ENCODE assay signal across 8 cellular contexts in genomic region chr3:155871746-155872158, GRCh38. TPM values are rescaled to one million over a fixed set of nuclear protein-coding genes. Genes with fewer than 3 reads are reported as not detected.
DNase-seq lines count a peak whose midpoint lies in the region; ATAC-seq, FAIRE-seq and TF ChIP-seq lines count a peak whose summit lies in the region.

No MANE protein-coding gene starts in this region.

- H3K23ac ChIP-seq in H1 (ENCODE audit: insufficient read length), result no peak overlapping the region

- no peak overlapping the region for H2AK5ac ChIP-seq in H1 (ENCODE audit: low read depth, low read length)

- H3K4me3 ChIP-seq in CD8-positive, alpha-beta memory T cell (ENCODE audit: low read length), result peak overlapping the region; percentile 95
- H3K4me3 ChIP-seq in H1 (ENCODE audit: extremely low read depth in 1 of 4, insufficient read depth in 2 of 4, low read depth in 3 of 4, low read length in 4 of 4) (peak overlapping the region; percentile 77 to 97 (median 88)), neural progenitor cell (peak overlapping the region; percentile 97)

- H4K8ac ChIP-seq in H1 (ENCODE audit: extremely low read depth, insufficient read depth, low read length), result no peak overlapping the region

- peak; percentile 2 for ATAC-seq in GM21367 (IDR thresholded peaks at IDR 0.05; ENCODE audit: unreplicated experiment)

- TF ChIP-seq RAD21 in H1 (IDR thresholded peaks at IDR 0.05 in 1 of 2, conservative IDR thresholded peaks at IDR 0.05 in 1 of 2; ENCODE audit: low read depth in 2 of 2, low read length in 2 of 2), result no peak

- peak overlapping the region; percentile 25 for H4K91ac ChIP-seq in H1 (replicated peaks; ENCODE audit: insufficient read length, low read length)

- peaks cover 38 to 47% (median 41%) of the 10 kb centered on the region in 3 donors for H3K4me1 Mint-ChIP-seq in CD8-positive, alpha-beta memory T cell
- H3K4me1 Mint-ChIP-seq in neural progenitor cell, result peaks cover 21% of the 10 kb centered on the region

- peaks cover 31% of the 10 kb centered on the region for H3F3A ChIP-seq in neural progenitor cell (ENCODE audit: low read depth)

- H3K36me3 ChIP-seq in CD8-positive, alpha-beta memory T cell (ENCODE audit: insufficient read depth, low read length), result no peaks in the 10 kb centered on the region
- H3K36me3 ChIP-seq in H1 (ENCODE audit: control insufficient read depth in 2 of 4, insufficient read depth in 4 of 4, low read length in 3 of 4) (no peaks in the 10 kb centered on the region), neural progenitor cell (peaks cover 4% of the 10 kb centered on the region)

- H3K27ac ChIP-seq in CD8-positive, alpha-beta memory T cell (ENCODE audit: low read depth, low read length), result peak overlapping the region; percentile 88
- H3K27ac ChIP-seq in H1 (ENCODE audit: low read depth, low read length) (no peak overlapping the region), neural progenitor cell (no peak overlapping the region)

- peaks cover 2% of the 10 kb centered on the region; the same call in 1 of the 2 replicates for H3K79me1 ChIP-seq in H1 (ENCODE audit: low read depth, low read length)

- H2BK12ac ChIP-seq in H1 (ENCODE audit: low read depth, low read length), result no peak overlapping the region

- H3K14ac ChIP-seq in H1 (ENCODE audit: insufficient read length), result no peak overlapping the region

- peak overlapping the region; percentile 88 to 96 (median 94) for H3K4me3 Mint-ChIP-seq in CD8-positive, alpha-beta memory T cell
- H3K4me3 Mint-ChIP-seq in neural progenitor cell, result peak overlapping the region; percentile 99

- no peaks in the 10 kb centered on the region for H3K9me3 ChIP-seq in CD8-positive, alpha-beta memory T cell (ENCODE audit: low read length)
- H3K9me3 ChIP-seq in H1 (ENCODE audit: insufficient read depth in 2 of 2, low read depth in 1 of 2, low read length in 1 of 2) (no peaks in the 10 kb centered on the region), neural progenitor cell (ENCODE audit: low read depth) (no peaks in the 10 kb centered on the region)

- H2AFZ ChIP-seq in H1 (ENCODE audit: low read length), result no peak overlapping the region
- peak overlapping the region; percentile 69 for H2AFZ ChIP-seq in neural progenitor cell (replicated peaks)

- H3K4me2 ChIP-seq in H1 (ENCODE audit: insufficient read depth in 1 of 2, low read depth in 2 of 2, low read length in 2 of 2) (peak overlapping the region; percentile 77 to 83), neural progenitor cell (peak overlapping the region; percentile 93)

- H4K5ac ChIP-seq in H1 (ENCODE audit: insufficient read length, low read depth, low read length), result no peak overlapping the region

- H3K9me3 Mint-ChIP-seq in CD8-positive, alpha-beta memory T cell, result no peaks in the 10 kb centered on the region
- peaks cover 10% of the 10 kb centered on the region for H3K9me3 Mint-ChIP-seq in neural progenitor cell

- TF ChIP-seq EP300 in H1 (IDR thresholded peaks at IDR 0.05; ENCODE audit: borderline replicate concordance in 1 of 2, low read depth in 2 of 2, low read length in 2 of 2), result no peak

- no peak for FAIRE-seq in H1 (lab: Jason Lieb, UNC)

- H2BK5ac ChIP-seq in H1 (ENCODE audit: low read depth, low read length), result 0 out of 2 replicates have a peak overlapping the region, but pooled peaks have one; percentile 91

- H2BK20ac ChIP-seq in H1 (ENCODE audit: low read length), result no peak overlapping the region

- H3K9ac ChIP-seq in H1 (replicated peaks in 1 of 4; ENCODE audit: extremely low read depth in 1 of 4, low read depth in 3 of 4, low read length in 3 of 4) (peak overlapping the region; percentile 78 to 90 (median 83)), neural progenitor cell (peak overlapping the region; percentile 90)

- peaks cover 10 to 11% of the 10 kb centered on the region in 2 experiments for H4K20me1 ChIP-seq in H1 (replicated peaks in 1 of 2; ENCODE audit: control insufficient read depth in 1 of 2, insufficient read depth in 2 of 2, low read length in 2 of 2)
- peaks cover 51% of the 10 kb centered on the region for H4K20me1 ChIP-seq in neural progenitor cell (ENCODE audit: low read depth)

- peak overlapping the region; percentile 70 to 94 (median 89) for H3K27ac Mint-ChIP-seq in CD8-positive, alpha-beta memory T cell
- H3K27ac Mint-ChIP-seq in neural progenitor cell, result peak overlapping the region; percentile 99

- H2BK120ac ChIP-seq in H1 (replicated peaks; ENCODE audit: low read depth, low read length), result no peak overlapping the region

- H3K27me3 Mint-ChIP-seq in CD8-positive, alpha-beta memory T cell, result no peaks in the 10 kb centered on the region
- peaks cover 10% of the 10 kb centered on the region for H3K27me3 Mint-ChIP-seq in neural progenitor cell (ENCODE audit: insufficient read depth, low read depth)

- TF ChIP-seq CTCF in H1 (IDR thresholded peaks at IDR 0.05; ENCODE audit: control extremely low read depth in 1 of 3, insufficient read depth in 1 of 3, low read depth in 1 of 3, low read length in 3 of 3) (no peak), neural progenitor cell (IDR thresholded peaks at IDR 0.05) (no peak)

- H3K36me3 Mint-ChIP-seq in CD8-positive, alpha-beta memory T cell, result peaks cover 0 to 6% (median 0%) of the 10 kb centered on the region in 3 donors
- peaks cover 24% of the 10 kb centered on the region for H3K36me3 Mint-ChIP-seq in neural progenitor cell

- WGBS in H1 (ENCODE audit: extremely low coverage in 1 of 2, insufficient coverage in 1 of 2, insufficient read length in 1 of 2, insufficient replicate concordance in 2 of 2, low coverage in 1 of 2, low lambda C conversion rate in 2 of 2, missing lambda C conversion rate in 1 of 2), 2 experiments, result 2% methylated on average over 19 of the region's 19 CpGs; no CpG with 5 or more reads in 1 of the 2 experiments

- CTCF ChIA-PET in CD8-positive, alpha-beta memory T cell (lab: Charles Lee), result interaction anchor here (0.9 to 4.3 kb wide), 4 partner anchors 13 to 66 kb away, joined by 3 to 40 read pairs (median 4); partner anchors contain the start of genes C3orf33 and SLC33A1
- CTCF ChIA-PET in H1 (lab: Charles Lee; ENCODE audit: partially characterized antibody), result interaction anchor here (0.7 to 3.1 kb wide), 5 partner anchors 14 to 212 kb away, joined by 3 to 17 read pairs (median 3); partner anchors contain the start of gene C3orf33

- 0 out of 2 replicates have a peak overlapping the region, but pooled peaks have one; percentile 62 for H3K18ac ChIP-seq in H1 (ENCODE audit: extremely low read depth, low read length)

- H3K79me2 ChIP-seq in H1 (ENCODE audit: control insufficient read depth in 1 of 2, insufficient read depth in 2 of 2, low read length in 2 of 2), result peaks cover 22 to 57% of the 10 kb centered on the region in 2 experiments
- peaks cover 62% of the 10 kb centered on the region for H3K79me2 ChIP-seq in neural progenitor cell (ENCODE audit: low read depth)

- POLR2A ChIA-PET in CD8-positive, alpha-beta memory T cell (lab: Charles Lee), result interaction anchor here (1.5 to 2.9 kb wide), 3 partner anchors 9 to 66 kb away, joined by 5 to 24 read pairs (median 11); partner anchors contain the start of genes C3orf33 and SLC33A1
- POLR2A ChIA-PET in H1 (lab: Charles Lee; ENCODE audit: partially characterized antibody), result interaction anchor here (0.8 to 3.6 kb wide), 11 partner anchors 10 to 128 kb away, joined by 3 to 27 read pairs (median 4); partner anchors contain the start of genes C3orf33 and SLC33A1

- peak overlapping the region; percentile 42 for H3K56ac ChIP-seq in H1 (replicated peaks; ENCODE audit: insufficient read length, low read depth, low read length)

- no peak overlapping the region for H2BK15ac ChIP-seq in H1 (ENCODE audit: low read length)

- peaks cover 33% of the 10 kb centered on the region for H3K4me1 ChIP-seq in CD8-positive, alpha-beta memory T cell (ENCODE audit: insufficient read depth, low read length)
- H3K4me1 ChIP-seq in H1 (replicated peaks in 1 of 4; ENCODE audit: control insufficient read depth in 3 of 4, insufficient read depth in 4 of 4, low read length in 3 of 4) (peaks cover 0 to 5% (median 4%) of the 10 kb centered on the region in 4 experiments; a peak in 4 of 7 replicates), neural progenitor cell (peaks cover 17% of the 10 kb centered on the region)

- H3K27me3 ChIP-seq in CD8-positive, alpha-beta memory T cell (ENCODE audit: insufficient read depth, low read length, poor library complexity, severe bottlenecking), result no peaks in the 10 kb centered on the region
- H3K27me3 ChIP-seq in H1 (replicated peaks in 1 of 4; ENCODE audit: control insufficient read depth in 3 of 4, extremely low read depth in 1 of 4, insufficient read depth in 3 of 4, low read length in 3 of 4), result no peaks in the 10 kb centered on the region
- no peaks in the 10 kb centered on the region for H3K27me3 ChIP-seq in neural progenitor cell

- no peak overlapping the region for H3K4ac ChIP-seq in H1 (replicated peaks; ENCODE audit: insufficient read length, low read depth, low read length)

- peaks cover 6% of the 10 kb centered on the region for H3K23me2 ChIP-seq in H1 (ENCODE audit: low read depth, low read length)

- DNase-seq in CD8-positive, alpha-beta memory T cell, result peak in 1 of 5 donors; percentile 29
- DNase-seq in NCI-H2227 (lab: John Stamatoyannopoulos, UW; ENCODE audit: unreplicated experiment) (peak; percentile 33), H1 (ENCODE audit: low read depth in 1 of 2, low spot score in 2 of 2) (no peak), neural progenitor cell (ENCODE audit: low spot score) (no peak), inferior parietal cortex (ENCODE audit: extremely low spot score) (no peak), SW480 (ENCODE audit: low spot score) (no peak)
- no peak for DNase-seq in stimulated activated CD4-positive, alpha-beta T cell treated with anti-CD3 and anti-CD28 coated beads, Interleukin-4, amount 100 ng/mL, for 24 hours

- no peak for TF ChIP-seq POLR2A in H1 (IDR thresholded peaks at IDR 0.05; ENCODE audit: control extremely low read depth in 1 of 2, low read depth in 2 of 2, low read length in 2 of 2)

RNA-seq across cellular contexts. Expression of gene GMPS, which starts 1.3 kb away (rescaled TPM):
- 100 to 1,000 TPM; 113 to 117 TPM for total RNA-seq in CD8-positive, alpha-beta memory T cell
- polyA plus RNA-seq in CD8-positive, alpha-beta memory T cell, result 63.7 TPM
- 161 and 175 TPM in 2 replicates for total RNA-seq in H1 (2021; fragmentation: NEBNext Ultra II Directional; extraction: Animal tissue kit (Norgen Biotek cat#: 25700))
- 31.4 and 57.7 TPM in 2 replicates for polyA plus RNA-seq in H1 (2011; rRNA removed)
- 70.8 TPM for polyA plus RNA-seq in H1 (2011; cell fraction: cytosol; rRNA removed)
- 20.3 TPM for polyA plus RNA-seq in H1 (2011; cell fraction: nucleus; rRNA removed)
- 97.9 to 219 TPM (median 113 TPM) in 4 replicates for polyA plus RNA-seq in H1 (2012, experiment 1 of 2)
- 21.7 TPM for polyA plus RNA-seq in H1 (2012, experiment 2 of 2)
- 106 TPM for polyA plus RNA-seq in H1 (2013, experiment 1 of 2)
- 104 TPM for polyA plus RNA-seq in H1 (2013, experiment 2 of 2)
- polyA minus RNA-seq in H1 (2011; rRNA and poly(A)+ RNA removed), result 67.4 and 102 TPM in 2 replicates
- 54.7 TPM for polyA minus RNA-seq in H1 (2011; cell fraction: cytosol; rRNA and poly(A)+ RNA removed)
- 35.3 TPM for polyA minus RNA-seq in H1 (2011; cell fraction: nucleus; rRNA and poly(A)+ RNA removed)
- total RNA-seq in neural progenitor cell (ENCODE audit: low replicate concordance), result 156 and 279 TPM in 2 replicates

RNA-seq across cellular contexts. Expression of gene SLC33A1, which starts 17.5 kb away (rescaled TPM):
- 10 to 100 TPM; 22.8 to 24.8 TPM for total RNA-seq in CD8-positive, alpha-beta memory T cell
- 19.5 TPM for polyA plus RNA-seq in CD8-positive, alpha-beta memory T cell
- 21.4 and 24.2 TPM in 2 replicates for total RNA-seq in H1 (2021; fragmentation: NEBNext Ultra II Directional; extraction: Animal tissue kit (Norgen Biotek cat#: 25700))
- 15.6 and 19.6 TPM in 2 replicates for polyA plus RNA-seq in H1 (2011; rRNA removed)
- 13.8 TPM for polyA plus RNA-seq in H1 (2011; cell fraction: cytosol; rRNA removed)
- polyA plus RNA-seq in H1 (2011; cell fraction: nucleus; rRNA removed), result 16.2 TPM
- polyA plus RNA-seq in H1 (2012, experiment 1 of 2), result 10.1 to 15.3 TPM (median 13.1 TPM) in 4 replicates
- 2.8 TPM for polyA plus RNA-seq in H1 (2012, experiment 2 of 2)
- polyA plus RNA-seq in H1 (2013, experiment 1 of 2), result 24.5 TPM
- 26.6 TPM for polyA plus RNA-seq in H1 (2013, experiment 2 of 2)
- 18.0 and 26.8 TPM in 2 replicates for polyA minus RNA-seq in H1 (2011; rRNA and poly(A)+ RNA removed)
- 22.3 TPM for polyA minus RNA-seq in H1 (2011; cell fraction: cytosol; rRNA and poly(A)+ RNA removed)
- polyA minus RNA-seq in H1 (2011; cell fraction: nucleus; rRNA and poly(A)+ RNA removed), result 28.4 TPM
- total RNA-seq in neural progenitor cell (ENCODE audit: low replicate concordance), result 21.8 and 27.4 TPM in 2 replicates
